ENCODE assay signal across 8 cellular contexts in genomic region chr1:44354268-44354839, GRCh38.
DNase-seq lines count a peak whose midpoint lies in the region; ATAC-seq, FAIRE-seq and TF ChIP-seq lines count a peak whose summit lies in the region.

No MANE protein-coding gene starts in this region.

- ATAC-seq in RWPE2 (ENCODE audit: low read depth) (no peak), HG03432 (IDR thresholded peaks at IDR 0.05; ENCODE audit: unreplicated experiment) (no peak), HG03175 (IDR thresholded peaks at IDR 0.05; ENCODE audit: unreplicated experiment) (no peak)

- no peak overlapping the region for H3K27ac ChIP-seq in RWPE2 (ENCODE audit: poor library complexity, severe bottlenecking)
- no peak overlapping the region for H3K27ac ChIP-seq in rectal smooth muscle tissue (ENCODE audit: low read depth, low read length)

- peak overlapping the region; percentile 90 for H3K4me3 ChIP-seq in GM12865 (ENCODE audit: low read depth, low read length)
- peak overlapping the region; percentile 97 for H3K4me3 ChIP-seq in RWPE2 (ENCODE audit: severe bottlenecking)
- H3K4me3 ChIP-seq in rectal smooth muscle tissue (ENCODE audit: low read length) = peak overlapping the region; percentile 63

- no peaks in the 10 kb centered on the region for H3K9me3 ChIP-seq in RWPE2 (ENCODE audit: severe bottlenecking)

- no peak for FAIRE-seq in HTR-8/SVneo (lab: Jason Lieb, UNC)

- TF ChIP-seq CTCF in GM12865 (IDR thresholded peaks at IDR 0.05; ENCODE audit: insufficient read depth, low read depth, low read length, missing control alignments) (no peak), RWPE2 (IDR thresholded peaks at IDR 0.05; ENCODE audit: poor library complexity, severe bottlenecking) (no peak)

- peak overlapping the region; percentile 34 for H3K9ac ChIP-seq in rectal smooth muscle tissue (ENCODE audit: low read length)

- no peaks in the 10 kb centered on the region for H3K27me3 ChIP-seq in RWPE2 (ENCODE audit: insufficient read depth, poor library complexity, severe bottlenecking)
- H3K27me3 ChIP-seq in rectal smooth muscle tissue (ENCODE audit: control insufficient read depth, insufficient read depth, low read length) = no peaks in the 10 kb centered on the region

- no peaks in the 10 kb centered on the region for H3K36me3 ChIP-seq in RWPE2 (ENCODE audit: low read depth)
- no peaks in the 10 kb centered on the region for H3K36me3 ChIP-seq in rectal smooth muscle tissue (ENCODE audit: control insufficient read depth, insufficient read depth, low read length)

- H3K4me1 ChIP-seq in RWPE2 (ENCODE audit: insufficient read depth, poor library complexity, severe bottlenecking) (peaks cover 4% of the 10 kb centered on the region), rectal smooth muscle tissue (ENCODE audit: control insufficient read depth, insufficient read depth, low read length) (peaks cover 4% of the 10 kb centered on the region)

- no peak for DNase-seq in GM12865 (ENCODE audit: low read depth)
- no peak for DNase-seq in RWPE2 (ENCODE audit: low spot score)
- DNase-seq in fibroblast of gingiva (ENCODE audit: low read depth) = peak; percentile 21
- no peak for DNase-seq in hypothalamus (lab: John Stamatoyannopoulos, UW)
- no peak for DNase-seq in HTR-8/SVneo (ENCODE audit: insufficient read length, low spot score)
